Comparison of ENCODE assay signal across 10 cellular contexts in genomic region chr4:38980903-38981676, GRCh38. TPM values are rescaled to one million over a fixed set of nuclear protein-coding genes. Genes with fewer than 3 reads are reported as not detected.
DNase-seq lines count a peak whose midpoint lies in the region; ATAC-seq and TF ChIP-seq lines count a peak whose summit lies in the region.
"Had no signal": no experiment of that assay in that cellular context is flagged by ENCODE, and none has a peak within 500 bp of the region (broad histone marks: within the 10 kb centered on the region; RNA-seq: fewer than 3 reads in every experiment).

No MANE protein-coding gene starts in this region.

- H3K4me2 ChIP-seq in OCI-LY7 (ENCODE audit: low read length) = no peak overlapping the region

- CTCF ChIA-PET in OCI-LY7 (lab: Charles Lee; ENCODE audit: unreplicated experiment) = no interaction called here

- TF ChIP-seq CTCF in OCI-LY7 (conservative IDR thresholded peaks at IDR 0.05; ENCODE audit: low read length) = no peak

- no TSS peak for BruUV-seq in OCI-LY7 (replicated peaks; lab: Mats Ljungman, UMichigan)

- H4K20me1 ChIP-seq in OCI-LY7 (ENCODE audit: insufficient read depth, low read length) = no peaks in the 10 kb centered on the region

- no peaks in the 10 kb centered on the region for H3K9me3 ChIP-seq in OCI-LY7 (ENCODE audit: low read length)

- H3K36me3 Mint-ChIP-seq in activated naive CD8-positive, alpha-beta T cell treated with anti-CD3 and anti-CD28 coated beads, Interleukin-2, amount 10 ng/mL, durations not matched to agents 7 days and 5 days = peaks cover 49% of the 10 kb centered on the region

- no peaks in the 10 kb centered on the region for H3K4me1 ChIP-seq in OCI-LY7 (ENCODE audit: insufficient read depth, low read length, poor library complexity, severe bottlenecking)

- no peaks in the 10 kb centered on the region for H3K9me2 ChIP-seq in OCI-LY7 (ENCODE audit: insufficient read depth, low read length)

- H3K27me3 Mint-ChIP-seq in activated naive CD8-positive, alpha-beta T cell treated with anti-CD3 and anti-CD28 coated beads, Interleukin-2, amount 10 ng/mL, durations not matched to agents 7 days and 5 days = no peaks in the 10 kb centered on the region

- peaks cover 16% of the 10 kb centered on the region for H3K4me1 Mint-ChIP-seq in activated naive CD8-positive, alpha-beta T cell treated with anti-CD3 and anti-CD28 coated beads, Interleukin-2, amount 10 ng/mL, durations not matched to agents 7 days and 5 days

- H3K4me3 ChIP-seq in OCI-LY7 (ENCODE audit: low read depth, low read length, poor library complexity, severe bottlenecking) = no peak overlapping the region

- peak; percentile 68 to 78 for ATAC-seq in activated CD4-positive, CD25-positive, alpha-beta regulatory T cell treated with anti-CD3 and anti-CD28 coated beads, Interleukin-2, amount 50 U/mL, for 24 hours
- peak; percentile 42 for ATAC-seq in HG02678 (IDR thresholded peaks at IDR 0.05; ENCODE audit: unreplicated experiment)
- peak; percentile 22 for ATAC-seq in activated naive CD8-positive, alpha-beta T cell treated with anti-CD3 and anti-CD28 coated beads, Interleukin-2, amount 10 ng/mL, durations not matched to agents 7 days and 5 days (ENCODE audit: low read depth)
- no peak for ATAC-seq in HG02840 (IDR thresholded peaks at IDR 0.05; ENCODE audit: low FRiP score, unreplicated experiment)

- DNase-seq in activated CD4-positive, CD25-positive, alpha-beta regulatory T cell (lab: John Stamatoyannopoulos, UW) = no peak
- DNase-seq in activated naive CD8-positive, alpha-beta T cell treated with anti-CD3 and anti-CD28 coated beads, Interleukin-2, amount 10 ng/mL, durations not matched to agents 7 days and 5 days = no peak
- peak; percentile 33 for DNase-seq in myocyte (ENCODE audit: low read depth)
- no peak for DNase-seq in NCI-H82 (lab: John Stamatoyannopoulos, UW)
- DNase-seq in OCI-LY7 (ENCODE audit: low spot score) = no peak
- DNase-seq: ACHN, Kasumi-1 had no signal

- H3K27ac ChIP-seq in OCI-LY7 (ENCODE audit: low read depth, low read length, poor library complexity, severe bottlenecking) = no peak overlapping the region

- no peak overlapping the region for H2AFZ ChIP-seq in OCI-LY7 (ENCODE audit: low read length)

- POLR2A ChIA-PET in activated naive CD8-positive, alpha-beta T cell treated with anti-CD3 and anti-CD28 coated beads, Interleukin-2, amount 10 ng/mL, durations not matched to agents 7 days and 5 days (lab: Charles Lee) = interaction anchor here (0.5 kb wide), 1 partner anchor 34 kb away, joined by 5 read pairs; no protein-coding TSS in a partner anchor
- POLR2A ChIA-PET in OCI-LY7 (lab: Charles Lee) = no interaction called here

- intact Hi-C loops in OCI-LY7 (cut with micrococcal nuclease; ENCODE audit: unreplicated experiment) = no loop called here

- peaks cover 27% of the 10 kb centered on the region for H3K36me3 ChIP-seq in OCI-LY7 (ENCODE audit: insufficient read depth, low read length)

- H3K27ac Mint-ChIP-seq in activated naive CD8-positive, alpha-beta T cell treated with anti-CD3 and anti-CD28 coated beads, Interleukin-2, amount 10 ng/mL, durations not matched to agents 7 days and 5 days = peak overlapping the region; percentile 19

- no peaks in the 10 kb centered on the region for H3K79me2 ChIP-seq in OCI-LY7 (ENCODE audit: insufficient read depth, low read depth, low read length)

- H3K4me3 Mint-ChIP-seq in activated naive CD8-positive, alpha-beta T cell treated with anti-CD3 and anti-CD28 coated beads, Interleukin-2, amount 10 ng/mL, durations not matched to agents 7 days and 5 days = no peak overlapping the region

- H3K9me3 Mint-ChIP-seq in activated naive CD8-positive, alpha-beta T cell treated with anti-CD3 and anti-CD28 coated beads, Interleukin-2, amount 10 ng/mL, durations not matched to agents 7 days and 5 days = no peaks in the 10 kb centered on the region

RNA-seq across cellular contexts. Expression of gene TMEM156, which starts 51.1 kb away (rescaled TPM):
- total RNA-seq in activated naive CD8-positive, alpha-beta T cell treated with anti-CD3 and anti-CD28 coated beads, Interleukin-2, amount 10 ng/mL, durations not matched to agents 7 days and 5 days = 10 to 100 TPM; 14.0 to 14.9 TPM
- total RNA-seq in myocyte = not detected in 2 replicates
- not detected for polyA plus RNA-seq in myocyte (2012)
- total RNA-seq in OCI-LY7 (2014; rRNA removed; shearing (Covaris generic)) = 25.0 and 29.0 TPM in 2 replicates
- total RNA-seq in OCI-LY7 (2022) = 29.4 and 35.7 TPM in 2 replicates

Comparison
In these comparisons a context has a peak if more than half of its experiments do, and no peak if none do; other contexts are left out.
1. RNA of gene TMEM156, which starts 51.1 kb away (total RNA-seq): 25.0 to 35.7 TPM in OCI-LY7 and 14.0 to 14.9 TPM in activated naive CD8-positive, alpha-beta T cell treated with anti-CD3 and anti-CD28 coated beads, Interleukin-2, amount 10 ng/mL, durations not matched to agents 7 days and 5 days; not detected in myocyte; every median in the first group is over 10 times any median in the second.